15 cellular contexts compared by ENCODE assay signal in the genomic region with DNA sequence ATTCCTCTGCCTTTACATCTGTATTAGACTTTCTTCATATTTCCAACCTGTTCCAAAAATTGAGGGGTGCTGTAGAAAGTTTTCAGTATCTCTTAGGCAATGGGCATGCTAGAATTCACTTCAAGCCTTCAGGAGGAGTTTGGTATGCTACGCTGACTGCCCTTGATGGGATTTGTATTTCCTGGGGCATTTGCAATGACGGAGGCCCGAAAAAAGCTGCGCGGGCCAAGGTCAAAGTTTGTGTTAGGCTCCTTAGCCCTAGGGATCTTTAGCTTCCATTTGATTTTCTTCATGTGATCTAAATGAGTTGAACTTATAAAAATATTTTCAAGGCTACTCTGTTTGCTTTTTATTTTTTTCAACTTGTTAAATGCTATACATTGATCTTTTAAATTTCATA. TPM values are rescaled to one million over a fixed set of nuclear protein-coding genes. Genes with fewer than 3 reads are reported as not detected.
DNase-seq lines count a peak whose midpoint lies in the region; ATAC-seq and TF ChIP-seq lines count a peak whose summit lies in the region.
"Had no signal": no experiment of that assay in that cellular context is flagged by ENCODE, and none has a peak within 500 bp of the region (broad histone marks: within the 10 kb centered on the region; RNA-seq: fewer than 3 reads in every experiment).

No MANE protein-coding gene starts in this region.

- TF ChIP-seq CTCF in WTC11 (IDR thresholded peaks at IDR 0.05) (no peak), nephron progenitor cell (IDR thresholded peaks at IDR 0.05) (no peak)

- ATAC-seq in Right ventricle myocardium superior (ENCODE audit: poor library complexity), result no peak
- no peak for ATAC-seq in Right ventricle myocardium inferior
- ATAC-seq in WTC11, result no peak

- POLR2A ChIA-PET in WTC11 (lab: Charles Lee), result no interaction called here

- H3K27ac Mint-ChIP-seq in WTC11 (0 out of 2 replicates have a peak overlapping the region, but pooled peaks have one; percentile 14), nephron progenitor cell (peak overlapping the region; percentile 69)
- H3K27ac Mint-ChIP-seq: CD8-positive, alpha-beta memory T cell; HFFc6 had no signal

- H3K36me3 Mint-ChIP-seq in WTC11 (no peaks in the 10 kb centered on the region), nephron progenitor cell (ENCODE audit: low read depth) (no peaks in the 10 kb centered on the region)
- H3K36me3 Mint-ChIP-seq: CD8-positive, alpha-beta memory T cell had no signal

- H3K4me1 Mint-ChIP-seq in WTC11, result peaks cover 33% of the 10 kb centered on the region
- H3K4me1 Mint-ChIP-seq in nephron progenitor cell, result no peaks in the 10 kb centered on the region
- H3K4me1 Mint-ChIP-seq: CD8-positive, alpha-beta memory T cell had no signal

- H3K4me3 Mint-ChIP-seq in WTC11, result no peak overlapping the region
- no peak overlapping the region for H3K4me3 Mint-ChIP-seq in nephron progenitor cell
- H3K4me3 Mint-ChIP-seq: CD8-positive, alpha-beta memory T cell; HFFc6 had no signal

- H3K27me3 Mint-ChIP-seq in WTC11 (ENCODE audit: low read depth) (no peaks in the 10 kb centered on the region), nephron progenitor cell (ENCODE audit: low read depth, poor library complexity) (no peaks in the 10 kb centered on the region)

- intact Hi-C loops in Right ventricle myocardium superior (cut with DNase I) (no loop called here), Right ventricle myocardium inferior (cut with DNase I) (no loop called here)

- no peaks in the 10 kb centered on the region for H3K9me3 Mint-ChIP-seq in WTC11
- H3K9me3 Mint-ChIP-seq in nephron progenitor cell, result no peaks in the 10 kb centered on the region
- H3K9me3 Mint-ChIP-seq: CD8-positive, alpha-beta memory T cell; HFFc6 had no signal

- CTCF ChIA-PET in WTC11 (lab: Charles Lee), result interaction anchor here (0.9 kb wide), 1 partner anchor 59 kb away, joined by 3 read pairs; no protein-coding TSS in a partner anchor

- peak; percentile 27 for DNase-seq in Right ventricle myocardium superior
- no peak for DNase-seq in Right ventricle myocardium inferior (ENCODE audit: missing footprints)
- DNase-seq in WTC11 (ENCODE audit: low spot score), result no peak
- DNase-seq in left kidney (ENCODE audit: low read depth, low spot score), result peak; percentile 47
- no peak for DNase-seq in nephron progenitor cell
- no peak for DNase-seq in NCI-H2029 (lab: John Stamatoyannopoulos, UW)
- no peak for DNase-seq in kidney glomerular epithelial cell (lab: John Stamatoyannopoulos, UW)
- DNase-seq in NK-92 (lab: John Stamatoyannopoulos, UW; ENCODE audit: unreplicated experiment), result no peak
- DNase-seq: AML-193; Caco-2; CD8-positive, alpha-beta memory T cell; DND-41; GDM1; HCEC 1CT; HFFc6 had no signal

TF ChIP-seq in WTC11, 78 proteins besides CTCF, POLR2A, EP300 and RAD21:
- TF ChIP-seq ZNF396 (CRISPR knock-in tag; IDR thresholded peaks at IDR 0.05; ENCODE audit: borderline replicate concordance) (no peak), SP1 (CRISPR knock-in tag; conservative IDR thresholded peaks at IDR 0.05) (no peak), NR3C1 (CRISPR knock-in tag; conservative IDR thresholded peaks at IDR 0.05; ENCODE audit: low read depth) (no peak), ZNF317 (CRISPR knock-in tag; IDR thresholded peaks at IDR 0.05; ENCODE audit: borderline replicate concordance, low read depth) (no peak), KAT7 (CRISPR knock-in tag; IDR thresholded peaks at IDR 0.05; ENCODE audit: borderline replicate concordance) (no peak), ZNF232 (CRISPR knock-in tag; IDR thresholded peaks at IDR 0.05) (no peak), RORB (CRISPR knock-in tag; IDR thresholded peaks at IDR 0.05) (no peak), FOXP1 (CRISPR knock-in tag; IDR thresholded peaks at IDR 0.05; ENCODE audit: borderline replicate concordance) (no peak), ELF4 (CRISPR knock-in tag; IDR thresholded peaks at IDR 0.05; ENCODE audit: low read depth) (no peak), JUN (CRISPR knock-in tag; IDR thresholded peaks at IDR 0.05) (no peak)
- TF ChIP-seq, protein P1, sequence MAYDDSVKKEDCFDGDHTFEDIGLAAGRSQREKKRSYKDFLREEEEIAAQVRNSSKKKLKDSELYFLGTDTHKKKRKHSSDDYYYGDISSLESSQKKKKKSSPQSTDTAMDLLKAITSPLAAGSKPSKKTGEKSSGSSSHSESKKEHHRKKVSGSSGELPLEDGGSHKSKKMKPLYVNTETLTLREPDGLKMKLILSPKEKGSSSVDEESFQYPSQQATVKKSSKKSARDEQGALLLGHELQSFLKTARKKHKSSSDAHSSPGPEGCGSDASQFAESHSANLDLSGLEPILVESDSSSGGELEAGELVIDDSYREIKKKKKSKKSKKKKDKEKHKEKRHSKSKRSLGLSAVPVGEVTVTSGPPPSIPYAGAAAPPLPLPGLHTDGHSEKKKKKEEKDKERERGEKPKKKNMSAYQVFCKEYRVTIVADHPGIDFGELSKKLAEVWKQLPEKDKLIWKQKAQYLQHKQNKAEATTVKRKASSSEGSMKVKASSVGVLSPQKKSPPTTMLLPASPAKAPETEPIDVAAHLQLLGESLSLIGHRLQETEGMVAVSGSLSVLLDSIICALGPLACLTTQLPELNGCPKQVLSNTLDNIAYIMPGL (CRISPR knock-in tag; IDR thresholded peaks at IDR 0.05), result no peak
- TF ChIP-seq, protein P2, sequence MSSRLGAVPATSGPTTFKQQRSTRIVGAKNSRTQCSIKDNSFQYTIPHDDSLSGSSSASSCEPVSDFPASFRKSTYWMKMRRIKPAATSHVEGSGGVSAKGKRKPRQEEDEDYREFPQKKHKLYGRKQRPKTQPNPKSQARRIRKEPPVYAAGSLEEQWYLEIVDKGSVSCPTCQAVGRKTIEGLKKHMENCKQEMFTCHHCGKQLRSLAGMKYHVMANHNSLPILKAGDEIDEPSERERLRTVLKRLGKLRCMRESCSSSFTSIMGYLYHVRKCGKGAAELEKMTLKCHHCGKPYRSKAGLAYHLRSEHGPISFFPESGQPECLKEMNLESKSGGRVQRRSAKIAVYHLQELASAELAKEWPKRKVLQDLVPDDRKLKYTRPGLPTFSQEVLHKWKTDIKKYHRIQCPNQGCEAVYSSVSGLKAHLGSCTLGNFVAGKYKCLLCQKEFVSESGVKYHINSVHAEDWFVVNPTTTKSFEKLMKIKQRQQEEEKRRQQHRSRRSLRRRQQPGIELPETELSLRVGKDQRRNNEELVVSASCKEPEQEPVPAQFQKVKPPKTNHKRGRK (CRISPR knock-in tag; IDR thresholded peaks at IDR 0.05; ENCODE audit: borderline replicate concordance), result no peak
- TF ChIP-seq, protein P3, sequence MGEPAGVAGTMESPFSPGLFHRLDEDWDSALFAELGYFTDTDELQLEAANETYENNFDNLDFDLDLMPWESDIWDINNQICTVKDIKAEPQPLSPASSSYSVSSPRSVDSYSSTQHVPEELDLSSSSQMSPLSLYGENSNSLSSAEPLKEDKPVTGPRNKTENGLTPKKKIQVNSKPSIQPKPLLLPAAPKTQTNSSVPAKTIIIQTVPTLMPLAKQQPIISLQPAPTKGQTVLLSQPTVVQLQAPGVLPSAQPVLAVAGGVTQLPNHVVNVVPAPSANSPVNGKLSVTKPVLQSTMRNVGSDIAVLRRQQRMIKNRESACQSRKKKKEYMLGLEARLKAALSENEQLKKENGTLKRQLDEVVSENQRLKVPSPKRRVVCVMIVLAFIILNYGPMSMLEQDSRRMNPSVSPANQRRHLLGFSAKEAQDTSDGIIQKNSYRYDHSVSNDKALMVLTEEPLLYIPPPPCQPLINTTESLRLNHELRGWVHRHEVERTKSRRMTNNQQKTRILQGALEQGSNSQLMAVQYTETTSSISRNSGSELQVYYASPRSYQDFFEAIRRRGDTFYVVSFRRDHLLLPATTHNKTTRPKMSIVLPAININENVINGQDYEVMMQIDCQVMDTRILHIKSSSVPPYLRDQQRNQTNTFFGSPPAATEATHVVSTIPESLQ (CRISPR knock-in tag; IDR thresholded peaks at IDR 0.05), result no peak
- TF ChIP-seq, protein P4, sequence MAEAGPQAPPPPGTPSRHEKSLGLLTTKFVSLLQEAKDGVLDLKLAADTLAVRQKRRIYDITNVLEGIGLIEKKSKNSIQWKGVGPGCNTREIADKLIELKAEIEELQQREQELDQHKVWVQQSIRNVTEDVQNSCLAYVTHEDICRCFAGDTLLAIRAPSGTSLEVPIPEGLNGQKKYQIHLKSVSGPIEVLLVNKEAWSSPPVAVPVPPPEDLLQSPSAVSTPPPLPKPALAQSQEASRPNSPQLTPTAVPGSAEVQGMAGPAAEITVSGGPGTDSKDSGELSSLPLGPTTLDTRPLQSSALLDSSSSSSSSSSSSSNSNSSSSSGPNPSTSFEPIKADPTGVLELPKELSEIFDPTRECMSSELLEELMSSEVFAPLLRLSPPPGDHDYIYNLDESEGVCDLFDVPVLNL (CRISPR knock-in tag; IDR thresholded peaks at IDR 0.05; ENCODE audit: borderline replicate concordance, low read depth), result no peak

RNA-seq across cellular contexts. Expression of a gene that starts 5.1 kb away (rescaled TPM):
- total RNA-seq in Right ventricle myocardium superior (3.0 TPM), Right ventricle myocardium inferior (3.0 TPM), WTC11 (2021) (9.0 to 18.7 TPM (median 15.5 TPM) in 3 replicates)

Comparison
In these comparisons a context has a peak if more than half of its experiments do, and no peak if none do; other contexts are left out.
1. DNase-seq: peak in Right ventricle myocardium superior (single experiment) and left kidney (single experiment); none in Right ventricle myocardium inferior (single experiment), WTC11 (single experiment), nephron progenitor cell (single experiment), NCI-H2029 (single experiment), kidney glomerular epithelial cell (single experiment) and NK-92 (single experiment).